1 cellular context compared by ENCODE assay signal in genomic region chr14:90003526-90004312, GRCh38.
TF ChIP-seq lines count a peak whose summit lies in the region.

No MANE protein-coding gene starts in this region.

TF ChIP-seq in K562, 482 proteins besides CTCF, POLR2A, EP300 and RAD21:
- TF ChIP-seq IRF2 (CRISPR knock-in tag; IDR thresholded peaks at IDR 0.05) (no peak), RFX1 (IDR thresholded peaks at IDR 0.05) (peak; percentile 42)
